8 cellular contexts compared by ENCODE assay signal in the genomic region with DNA sequence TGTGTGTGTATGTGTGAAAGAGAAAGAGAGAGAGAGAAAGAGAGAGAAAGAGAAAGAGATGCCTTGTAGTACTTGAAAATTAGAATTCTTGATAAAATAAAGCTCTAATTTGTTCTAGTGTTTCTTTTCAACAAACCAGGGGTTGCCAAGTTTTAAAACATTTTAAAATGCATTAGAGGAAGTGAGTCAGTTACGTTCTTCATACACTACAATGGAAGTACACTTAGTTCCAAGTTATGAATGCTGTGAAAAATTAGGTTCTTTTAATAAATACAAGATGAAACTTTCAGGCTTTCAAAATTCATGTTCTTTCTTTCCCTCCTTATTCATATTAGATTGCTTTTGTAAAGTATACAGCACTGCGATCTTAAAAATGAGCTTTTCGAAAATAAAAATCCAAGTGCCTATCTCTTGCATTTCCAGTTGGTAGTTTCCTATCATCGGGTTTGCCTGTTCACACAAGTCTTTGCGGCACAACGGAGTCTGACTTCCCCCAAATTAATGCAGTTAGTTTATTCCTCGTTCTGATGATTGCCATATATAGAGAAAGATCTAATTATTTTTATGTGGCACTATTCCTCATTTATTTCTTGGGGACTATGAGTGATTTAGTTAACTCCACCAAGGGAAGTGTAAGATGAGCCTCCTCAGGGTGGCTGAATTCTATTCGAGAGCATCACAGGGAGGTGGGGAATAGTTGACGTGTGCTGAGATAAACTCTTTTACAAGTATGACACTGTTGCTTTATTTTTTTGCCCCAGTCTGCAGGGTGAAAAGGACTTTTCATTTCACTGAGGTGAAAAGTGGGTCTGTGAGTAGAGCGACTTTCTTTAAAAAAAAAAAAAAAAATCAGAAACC.
DNase-seq lines count a peak whose midpoint lies in the region; ATAC-seq and TF ChIP-seq lines count a peak whose summit lies in the region.

No MANE protein-coding gene starts in this region.

- no peaks in the 10 kb centered on the region for H3K36me3 Mint-ChIP-seq in type B pancreatic cell
- no peaks in the 10 kb centered on the region for H3K36me3 Mint-ChIP-seq in activated CD4-positive, alpha-beta T cell treated with anti-CD3 and anti-CD28 coated beads for 36 hours (ENCODE audit: low read depth)

- DNase-seq in PC-9 (no peak), type B pancreatic cell (ENCODE audit: extremely low spot score, unreplicated experiment) (no peak), left colon (no peak)
- DNase-seq in activated CD4-positive, alpha-beta T cell treated with anti-CD3 and anti-CD28 coated beads for 36 hours = no peak

- ATAC-seq in esophagus mucosa (peak; percentile 19), HG02938 (IDR thresholded peaks at IDR 0.05; ENCODE audit: unreplicated experiment) (no peak), left colon (no peak), HG02571 (IDR thresholded peaks at IDR 0.05; ENCODE audit: unreplicated experiment) (no peak)
- no peak for ATAC-seq in activated CD4-positive, alpha-beta T cell treated with anti-CD3 and anti-CD28 coated beads for 36 hours

- H3K27me3 Mint-ChIP-seq in type B pancreatic cell = peaks cover 2% of the 10 kb centered on the region
- H3K27me3 Mint-ChIP-seq in activated CD4-positive, alpha-beta T cell treated with anti-CD3 and anti-CD28 coated beads for 36 hours = peaks cover 10% of the 10 kb centered on the region

- H3F3A ChIP-seq in PC-9 (ENCODE audit: insufficient read depth, low read depth) = peaks cover 22% of the 10 kb centered on the region

- TF ChIP-seq CTCF in PC-9 (conservative IDR thresholded peaks at IDR 0.05) (no peak), type B pancreatic cell (conservative IDR thresholded peaks at IDR 0.05) (no peak)

- H3K4me1 ChIP-seq in PC-9 (replicated peaks; ENCODE audit: insufficient read depth) = peaks cover 40% of the 10 kb centered on the region
- peaks cover 4 to 5% of the 10 kb centered on the region in 2 donors for H3K4me1 ChIP-seq in mucosa of rectum (ENCODE audit: control insufficient read depth in 2 of 2, insufficient read depth in 2 of 2, low read length in 2 of 2)

- H3K27ac Mint-ChIP-seq in type B pancreatic cell = peak overlapping the region; percentile 7
- no peak overlapping the region for H3K27ac Mint-ChIP-seq in activated CD4-positive, alpha-beta T cell treated with anti-CD3 and anti-CD28 coated beads for 36 hours

- no peaks in the 10 kb centered on the region for H3K9me3 ChIP-seq in PC-9 (ENCODE audit: insufficient read depth, low read depth)
- H3K9me3 ChIP-seq in mucosa of rectum (ENCODE audit: control insufficient read depth in 2 of 2, low read length in 2 of 2) = no peaks in the 10 kb centered on the region

- H3K4me3 Mint-ChIP-seq in type B pancreatic cell = peak overlapping the region; percentile 33
- H3K4me3 Mint-ChIP-seq in activated CD4-positive, alpha-beta T cell treated with anti-CD3 and anti-CD28 coated beads for 36 hours = no peak overlapping the region

- CTCF ChIA-PET in PC-9 (lab: Charles Lee) = interaction anchor here (0.7 kb wide), 2 partner anchors 93 to 128 kb away, joined by 3 to 4 read pairs; no protein-coding TSS in a partner anchor
- CTCF ChIA-PET in activated CD4-positive, alpha-beta T cell treated with anti-CD3 and anti-CD28 coated beads for 36 hours (lab: Charles Lee) = interaction anchor here (0.7 to 1.1 kb wide), 3 partner anchors 11 to 177 kb away, joined by 3 to 4 read pairs (median 3); no protein-coding TSS in a partner anchor

- H3K9me3 Mint-ChIP-seq in type B pancreatic cell = no peaks in the 10 kb centered on the region
- H3K9me3 Mint-ChIP-seq in activated CD4-positive, alpha-beta T cell treated with anti-CD3 and anti-CD28 coated beads for 36 hours (ENCODE audit: low read depth) = no peaks in the 10 kb centered on the region

- H2AFZ ChIP-seq in PC-9 = no peak overlapping the region

- H3K4me3 ChIP-seq in PC-9 = no peak overlapping the region
- peak overlapping the region; percentile 20 to 58 for H3K4me3 ChIP-seq in mucosa of rectum (ENCODE audit: low read length in 2 of 2)

- no peaks in the 10 kb centered on the region for H3K79me2 ChIP-seq in PC-9 (ENCODE audit: low read depth)

- POLR2A ChIA-PET in PC-9 (lab: Charles Lee; ENCODE audit: unreplicated experiment) = interaction anchor here (0.5 kb wide), 1 partner anchor 25 kb away, joined by 3 read pairs; no protein-coding TSS in a partner anchor
- POLR2A ChIA-PET in activated CD4-positive, alpha-beta T cell treated with anti-CD3 and anti-CD28 coated beads for 36 hours (lab: Charles Lee) = interaction anchor here (0.5 kb wide), 1 partner anchor 400 kb away, joined by 4 read pairs; no protein-coding TSS in a partner anchor

- H3K9ac ChIP-seq in mucosa of rectum (ENCODE audit: low read depth in 1 of 2, low read length in 2 of 2) = no peak overlapping the region

- H3K4me2 ChIP-seq in PC-9 = peak overlapping the region; percentile 64

- H3K4me1 Mint-ChIP-seq in type B pancreatic cell (ENCODE audit: unreplicated experiment) = peaks cover 27% of the 10 kb centered on the region
- H3K4me1 Mint-ChIP-seq in activated CD4-positive, alpha-beta T cell treated with anti-CD3 and anti-CD28 coated beads for 36 hours = no peaks in the 10 kb centered on the region

- H3K27me3 ChIP-seq in PC-9 (ENCODE audit: insufficient read depth, low read depth) (no peaks in the 10 kb centered on the region), mucosa of rectum (ENCODE audit: control insufficient read depth in 2 of 2, insufficient read depth in 2 of 2, low read length in 2 of 2) (no peaks in the 10 kb centered on the region)

- H3K9me2 ChIP-seq in PC-9 (ENCODE audit: insufficient read depth) = no peaks in the 10 kb centered on the region

- intact Hi-C loops in PC-9 (cut with micrococcal nuclease; ENCODE audit: unreplicated experiment) (no loop called here), left colon (cut with DNase I, micrococcal nuclease) (no loop called here)
- intact Hi-C loops in activated CD4-positive, alpha-beta T cell treated with anti-CD3 and anti-CD28 coated beads for 36 hours (cut with DNase I, micrococcal nuclease) = no loop called here

- no peaks in the 10 kb centered on the region for H4K20me1 ChIP-seq in PC-9 (ENCODE audit: insufficient read depth)

- H3K27ac ChIP-seq in PC-9 = peak overlapping the region; percentile 68
- H3K27ac ChIP-seq in mucosa of rectum (ENCODE audit: low read depth in 2 of 2, low read length in 2 of 2) = no peak overlapping the region

- no TSS peak for BruUV-seq in PC-9 (replicated peaks; lab: Mats Ljungman, UMichigan)

- H3K36me3 ChIP-seq in PC-9 (ENCODE audit: low read depth) (no peaks in the 10 kb centered on the region), mucosa of rectum (ENCODE audit: control insufficient read depth in 2 of 2, insufficient read depth in 2 of 2, low read length in 2 of 2) (no peaks in the 10 kb centered on the region)
